In the genomic region with DNA sequence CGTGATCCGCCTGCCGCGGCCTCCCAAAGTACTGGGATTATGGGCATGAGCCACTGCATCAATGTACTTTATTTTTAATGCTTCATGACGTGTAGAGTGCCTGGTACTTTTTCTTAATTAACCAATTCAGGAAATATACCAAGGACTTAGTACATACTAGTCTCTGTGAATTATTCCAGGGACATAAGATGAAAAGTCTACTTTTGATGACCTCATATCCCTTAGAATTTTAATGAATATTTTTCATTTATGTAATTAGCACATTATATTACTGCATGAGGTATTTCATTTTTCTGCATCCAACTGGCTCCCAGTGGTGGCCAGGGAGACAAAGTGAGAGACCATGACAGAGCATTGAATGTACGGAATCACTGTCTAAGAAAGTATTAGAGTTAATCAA, we compare ENCODE assay signal across 7 cellular contexts.
"Had no signal": no experiment of that assay in that cellular context is flagged by ENCODE, and none has a peak within 500 bp of the region (broad histone marks: within the 10 kb centered on the region; RNA-seq: fewer than 3 reads in every experiment).

No MANE protein-coding gene starts in this region.

- H3K4me3 ChIP-seq: K562 had no signal

- FAIRE-seq: HTR-8/SVneo, K562 had no signal

- H3K27ac ChIP-seq: HL-60, KMS-11 had no signal

- H3K9ac ChIP-seq: KMS-11 had no signal

- DNase-seq: IMR-90, KBM-7, KG1 had no signal

- H3K4me2 ChIP-seq: KMS-11 had no signal

- ATAC-seq: K562 had no signal
